ENCODE assay signal across 1 cellular context in the genomic region with DNA sequence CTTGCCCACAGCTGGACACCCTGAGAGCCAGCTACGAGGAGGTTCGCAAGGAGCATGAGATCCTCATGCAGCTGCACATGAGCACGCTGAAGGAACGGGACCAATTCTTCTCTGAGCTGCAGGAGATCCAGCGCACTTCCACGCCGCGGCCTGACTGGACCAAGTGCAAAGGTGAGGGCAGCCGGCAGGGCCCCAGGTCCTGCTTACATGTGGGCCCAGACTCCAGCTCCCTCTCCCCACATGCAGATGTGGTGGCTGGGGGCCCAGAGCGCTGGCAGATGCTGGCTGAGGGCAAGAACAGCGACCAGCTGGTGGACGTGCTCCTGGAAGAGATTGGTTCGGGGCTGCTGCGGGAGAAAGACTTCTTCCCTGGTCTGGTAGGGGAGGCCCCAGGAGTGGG.
A peak's percentile ranks its signal among the peaks of the same experiment; 100 is the strongest.
TF ChIP-seq lines count a peak whose summit lies in the region.

No MANE protein-coding gene starts in this region.

TF ChIP-seq in HepG2, 621 proteins besides CTCF, POLR2A, EP300 and RAD21:
- TF ChIP-seq ADNP (CRISPR knock-in tag; IDR thresholded peaks at IDR 0.05) (no peak), AGO2 (optimal IDR thresholded peaks at IDR 0.05; ENCODE audit: low read depth, low read length) (peak; percentile 64)
